Comparison of ENCODE assay signal across 27 cellular contexts in the genomic region with DNA sequence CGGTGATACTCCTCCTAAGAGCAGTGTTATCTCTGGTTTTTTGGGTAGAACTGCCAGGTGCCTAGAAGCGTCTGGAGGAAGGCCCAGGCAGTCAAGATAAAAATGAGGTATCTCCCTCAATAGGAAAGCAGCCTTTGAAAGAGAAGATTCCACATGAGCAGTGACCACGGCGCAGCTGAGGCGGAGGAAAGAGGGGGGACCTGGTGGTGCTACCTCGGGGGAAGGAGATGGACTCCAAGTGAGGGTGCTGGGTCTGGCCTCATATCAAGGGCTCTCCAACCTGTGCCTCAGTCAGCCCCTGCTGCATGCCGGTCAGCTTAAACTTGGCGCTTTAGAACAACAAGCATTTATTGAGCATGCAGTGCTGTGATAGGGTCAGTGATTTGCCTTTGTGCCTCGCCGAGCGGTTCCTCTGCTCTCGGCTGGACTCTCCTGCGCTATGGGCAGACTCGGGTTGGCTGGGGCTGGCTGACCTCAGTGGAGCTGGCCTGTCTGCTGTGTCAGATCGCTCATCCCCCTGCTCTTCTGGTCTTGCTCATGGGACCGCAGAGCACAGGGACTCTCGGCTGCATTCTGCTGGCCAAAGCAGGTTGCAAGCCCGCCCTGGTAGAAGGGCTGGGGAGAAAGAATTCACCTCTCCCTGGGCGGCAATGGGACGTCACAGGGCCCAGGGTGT.
A peak's percentile ranks its signal among the peaks of the same experiment; 100 is the strongest.
DNase-seq lines count a peak whose midpoint lies in the region; ATAC-seq, FAIRE-seq and TF ChIP-seq lines count a peak whose summit lies in the region.
"Had no signal": no experiment of that assay in that cellular context is flagged by ENCODE, and none has a peak within 500 bp of the region (broad histone marks: within the 10 kb centered on the region; RNA-seq: fewer than 3 reads in every experiment).

No MANE protein-coding gene starts in this region.

- H3K4me1 ChIP-seq in K562 (replicated peaks in 1 of 2; ENCODE audit: control insufficient read depth in 2 of 2, insufficient read depth in 2 of 2, low read length in 2 of 2), result peaks cover 0 to 12% of the 10 kb centered on the region in 2 experiments; a peak in 1 of 5 replicates
- no peaks in the 10 kb centered on the region for H3K4me1 ChIP-seq in neural progenitor cell
- no peaks in the 10 kb centered on the region for H3K4me1 ChIP-seq in right lobe of liver
- H3K4me1 ChIP-seq: HAP-1 had no signal

- no TSS peak for BruUV-seq in K562 (replicated peaks; lab: Mats Ljungman, UMichigan)

- no peak overlapping the region for H2AFZ ChIP-seq in K562 (ENCODE audit: low read depth, low read length)
- H2AFZ ChIP-seq in neural progenitor cell (replicated peaks), result no peak overlapping the region
- H2AFZ ChIP-seq: GM23338, PC-9 had no signal

- CTCF ChIA-PET in K562 (lab: Yijun Ruan, JAX; ENCODE audit: low intra/inter-chr PET ratio), result no interaction called here

- FAIRE-seq in K562 (lab: Jason Lieb, UNC) (no peak), urothelium cell line (lab: Jason Lieb, UNC) (no peak)
- FAIRE-seq: GM12878 had no signal

- ATAC-seq in K562 (peak; percentile 16; the same call in 1 of the 3 replicates), right lobe of liver (no peak), left colon (no peak)
- ATAC-seq: GM12878, GM23338, Right ventricle myocardium inferior had no signal

- H4K20me1 ChIP-seq in K562 (replicated peaks; ENCODE audit: control insufficient read depth, insufficient read depth, low read length) (peaks cover 20% of the 10 kb centered on the region), neural progenitor cell (ENCODE audit: low read depth) (no peaks in the 10 kb centered on the region)

- TF ChIP-seq EP300 in K562 (IDR thresholded peaks at IDR 0.05; ENCODE audit: low read length), result no peak

- TF ChIP-seq RAD21 in K562 (CRISPR knock-in tag; conservative IDR thresholded peaks at IDR 0.05 in 1 of 2, IDR thresholded peaks at IDR 0.05 in 1 of 2), result no peak

- H3K4me3 Mint-ChIP-seq in neural progenitor cell, result no peak overlapping the region
- H3K4me3 Mint-ChIP-seq: B cell; CD8-positive, alpha-beta memory T cell; GM23338; HFFc6 had no signal

- peaks cover 5% of the 10 kb centered on the region for H3K9me3 Mint-ChIP-seq in neural progenitor cell
- H3K9me3 Mint-ChIP-seq: CD8-positive, alpha-beta memory T cell; GM23338 had no signal

- H3K4me2 ChIP-seq in K562 (ENCODE audit: insufficient read depth, low read length) (no peak overlapping the region), neural progenitor cell (no peak overlapping the region)
- H3K4me2 ChIP-seq: GM23338, PC-9 had no signal

- H3K9me3 ChIP-seq in K562 (replicated peaks; ENCODE audit: control insufficient read depth, insufficient read depth, low read depth, low read length), result no peaks in the 10 kb centered on the region
- H3K9me3 ChIP-seq in neural progenitor cell (ENCODE audit: low read depth), result no peaks in the 10 kb centered on the region
- H3K9me3 ChIP-seq in right lobe of liver, result no peaks in the 10 kb centered on the region
- H3K9me3 ChIP-seq: HAP-1 had no signal

- H3K4me1 Mint-ChIP-seq in neural progenitor cell, result peaks cover 2% of the 10 kb centered on the region
- H3K4me1 Mint-ChIP-seq: B cell; CD8-positive, alpha-beta memory T cell had no signal

- intact Hi-C loops in K562 (cut with micrococcal nuclease), result no loop called here
- intact Hi-C loops in right lobe of liver (cut with DNase I), result no loop called here
- intact Hi-C loops in dorsolateral prefrontal cortex (cut with DNase I), result no loop called here
- intact Hi-C loops in left colon (cut with DNase I, micrococcal nuclease), result no loop called here

- H3K36me3 ChIP-seq in H7 (replicated peaks; ENCODE audit: control insufficient read depth, insufficient read depth, low read length) (no peaks in the 10 kb centered on the region), K562 (ENCODE audit: control insufficient read depth, insufficient read depth, low read length) (no peaks in the 10 kb centered on the region), neural progenitor cell (no peaks in the 10 kb centered on the region), right lobe of liver (no peaks in the 10 kb centered on the region)
- H3K36me3 ChIP-seq: HAP-1 had no signal

- H3F3A ChIP-seq in neural progenitor cell (ENCODE audit: low read depth), result no peaks in the 10 kb centered on the region

- in situ Hi-C loops in K562 (cut with MboI), result no loop called here

- TF ChIP-seq CTCF in K562 (IDR thresholded peaks at IDR 0.05 in 2 of 3, conservative IDR thresholded peaks at IDR 0.05 in 1 of 3; ENCODE audit: insufficient read depth in 2 of 3, low read depth in 1 of 3, low read length in 3 of 3) (no peak), neural progenitor cell (IDR thresholded peaks at IDR 0.05) (no peak), right lobe of liver (IDR thresholded peaks at IDR 0.05) (no peak), dorsolateral prefrontal cortex (IDR thresholded peaks at IDR 0.05 in 54 of 56, conservative IDR thresholded peaks at IDR 0.05 in 2 of 56; ENCODE audit: low read depth in 1 of 56, partially characterized antibody in 56 of 56) (no peak)

- H3K9me1 ChIP-seq in K562 (ENCODE audit: control insufficient read depth, insufficient read depth, low read length), result peaks cover 5% of the 10 kb centered on the region

- DNase-seq in H7 (peak; percentile 32), K562 (ENCODE audit: extremely low read depth in 1 of 4, low spot score in 3 of 4) (no peak), neural progenitor cell (ENCODE audit: low spot score) (no peak), urothelium cell line (ENCODE audit: low spot score) (peak; percentile 3), right lobe of liver (no peak), dorsolateral prefrontal cortex (no peak), left colon (no peak)
- DNase-seq: CD8-positive, alpha-beta memory T cell; DMS 273 treated with DMSO at 0.1 percent for 48 hours; DMS79; EL; GDM1; HFFc6; KG1; MM.1S; NCI-H1417; NCI-H1694; NCI-H2081; NCI-H2227 treated with DMSO at 0.1 percent for 48 hours; NCI-H526 treated with DMSO at 0.1 percent for 48 hours; PC-9 had no signal

- POLR2A ChIA-PET in K562 (lab: Yijun Ruan, JAX), result no interaction called here

- H3K4me3 ChIP-seq in H7 (ENCODE audit: insufficient read depth, low read depth, low read length) (no peak overlapping the region), K562 (no peak overlapping the region), neural progenitor cell (no peak overlapping the region), right lobe of liver (no peak overlapping the region), dorsolateral prefrontal cortex (no peak overlapping the region)
- H3K4me3 ChIP-seq: GM12878, GM23338, HAP-1, PC-9 had no signal

- no peak for TF ChIP-seq POLR2A in K562 (conservative IDR thresholded peaks at IDR 0.05)
- TF ChIP-seq POLR2A in right lobe of liver (IDR thresholded peaks at IDR 0.05), result no peak

- no peak overlapping the region for H3K27ac ChIP-seq in K562 (ENCODE audit: extremely low read depth, low read depth, low read length)
- H3K27ac ChIP-seq in neural progenitor cell, result no peak overlapping the region
- no peak overlapping the region for H3K27ac ChIP-seq in right lobe of liver
- H3K27ac ChIP-seq in dorsolateral prefrontal cortex, result no peak overlapping the region
- H3K27ac ChIP-seq: C4-2B, PC-9 had no signal

- H3K27me3 ChIP-seq in H7 (ENCODE audit: control insufficient read depth, insufficient read depth, low read length), result no peaks in the 10 kb centered on the region
- H3K27me3 ChIP-seq in K562 (ENCODE audit: control insufficient read depth in 2 of 2, insufficient read depth in 2 of 2, low read length in 2 of 2), result peaks cover 38 to 84% of the 10 kb centered on the region in 2 experiments
- peaks cover 11% of the 10 kb centered on the region for H3K27me3 ChIP-seq in neural progenitor cell
- H3K27me3 ChIP-seq in right lobe of liver, result no peaks in the 10 kb centered on the region
- H3K27me3 ChIP-seq in dorsolateral prefrontal cortex, result peaks cover 0 to 10% (median 0%) of the 10 kb centered on the region in 45 donors

- H3K36me3 Mint-ChIP-seq in neural progenitor cell, result no peaks in the 10 kb centered on the region
- H3K36me3 Mint-ChIP-seq: CD8-positive, alpha-beta memory T cell had no signal

- WGBS in K562 (ENCODE audit: insufficient coverage, low coverage, missing lambda C conversion rate), result under 1% methylated on average over 20 of the region's 20 CpGs
- 46% methylated on average over 3 of the region's 20 CpGs for WGBS in right lobe of liver (ENCODE audit: insufficient coverage, low coverage, low lambda C conversion rate, missing lambda C conversion rate)

- H3K79me2 ChIP-seq in K562 (ENCODE audit: control insufficient read depth, insufficient read depth, low read length), result no peaks in the 10 kb centered on the region
- H3K79me2 ChIP-seq in neural progenitor cell (ENCODE audit: low read depth), result no peaks in the 10 kb centered on the region

- peak overlapping the region; percentile 36 for H3K27ac Mint-ChIP-seq in neural progenitor cell
- H3K27ac Mint-ChIP-seq: B cell; CD8-positive, alpha-beta memory T cell; GM23338; HFFc6 had no signal

- H3K27me3 Mint-ChIP-seq in neural progenitor cell (ENCODE audit: insufficient read depth, low read depth), result peaks cover 3% of the 10 kb centered on the region

- H3K9ac ChIP-seq in K562 (ENCODE audit: insufficient read depth in 1 of 2, low read depth in 2 of 2, low read length in 2 of 2) (no peak overlapping the region), neural progenitor cell (no peak overlapping the region)

TF ChIP-seq in K562, 482 proteins besides CTCF, POLR2A, EP300 and RAD21 (continues in another document):
- no peak for TF ChIP-seq ZBTB17 (CRISPR knock-in tag; IDR thresholded peaks at IDR 0.05)
- no peak for TF ChIP-seq ETS2 (tag; IDR thresholded peaks at IDR 0.05; ENCODE audit: borderline replicate concordance, poor library complexity, severe bottlenecking)
- TF ChIP-seq SP1 (CRISPR knock-in tag; IDR thresholded peaks at IDR 0.05), result no peak
- no peak for TF ChIP-seq TAF15 (IDR thresholded peaks at IDR 0.05; ENCODE audit: low read depth, low read length)
- no peak for TF ChIP-seq YY1 (IDR thresholded peaks at IDR 0.05; ENCODE audit: borderline replicate concordance in 1 of 3, control insufficient read depth in 1 of 3, extremely low read depth in 1 of 3, insufficient read depth in 3 of 3, insufficient read length in 1 of 3, insufficient replicate concordance in 2 of 3, low read depth in 1 of 3, low read length in 2 of 3)
- no peak for TF ChIP-seq MAZ (CRISPR knock-in tag; conservative IDR thresholded peaks at IDR 0.05 in 1 of 2, IDR thresholded peaks at IDR 0.05 in 1 of 2)
- TF ChIP-seq ZBTB8A (IDR thresholded peaks at IDR 0.05; ENCODE audit: partially characterized antibody), result no peak
- TF ChIP-seq SIN3B (IDR thresholded peaks at IDR 0.05; ENCODE audit: low read depth), result no peak
- TF ChIP-seq ZNF408 (CRISPR knock-in tag; IDR thresholded peaks at IDR 0.05; ENCODE audit: low read depth), result no peak
- TF ChIP-seq FOXA1 (IDR thresholded peaks at IDR 0.05; ENCODE audit: borderline replicate concordance), result no peak
- TF ChIP-seq NONO (IDR thresholded peaks at IDR 0.05; ENCODE audit: low read depth in 2 of 2, low read length in 1 of 2), result no peak
- no peak for TF ChIP-seq ETV5 (CRISPR knock-in tag; IDR thresholded peaks at IDR 0.05; ENCODE audit: low read depth)
- no peak for TF ChIP-seq RFX7 (CRISPR knock-in tag; IDR thresholded peaks at IDR 0.05)
- TF ChIP-seq GABPA (tag; conservative IDR thresholded peaks at IDR 0.05; ENCODE audit: low read depth), result no peak

Comparison
In these comparisons a context has a peak if more than half of its experiments do, and no peak if none do; other contexts are left out.
1. DNase-seq: peak in H7 (single experiment) and urothelium cell line (single experiment); none in K562 (0 of 4), neural progenitor cell (single experiment), right lobe of liver (0 of 3), dorsolateral prefrontal cortex (0 of 10) and left colon (0 of 2).